Comparison of ENCODE assay signal across 1 cellular context in the genomic region with DNA sequence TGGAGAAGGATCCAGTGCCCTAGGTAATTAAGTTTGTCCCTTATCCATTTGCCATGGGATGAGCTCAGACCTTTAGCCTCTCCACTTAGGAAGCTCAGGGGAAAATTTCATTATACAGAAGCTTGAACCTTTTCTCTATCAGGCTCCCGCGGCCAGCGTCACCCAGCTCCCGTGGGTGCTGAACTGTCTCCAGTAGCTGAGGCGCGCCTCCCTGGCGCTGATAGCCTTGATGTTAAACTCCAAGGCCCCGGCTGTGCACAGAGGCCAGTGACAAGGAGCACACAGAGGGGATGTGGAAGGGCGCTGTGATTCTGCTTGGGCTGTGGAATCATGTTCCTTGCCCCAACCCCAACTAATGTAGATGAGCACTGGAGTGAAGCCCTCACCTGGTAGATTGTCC.
TF ChIP-seq lines count a peak whose summit lies in the region.

No MANE protein-coding gene starts in this region.

TF ChIP-seq in IMR-90, 13 proteins besides CTCF, POLR2A, EP300 and RAD21:
- TF ChIP-seq, protein P1, sequence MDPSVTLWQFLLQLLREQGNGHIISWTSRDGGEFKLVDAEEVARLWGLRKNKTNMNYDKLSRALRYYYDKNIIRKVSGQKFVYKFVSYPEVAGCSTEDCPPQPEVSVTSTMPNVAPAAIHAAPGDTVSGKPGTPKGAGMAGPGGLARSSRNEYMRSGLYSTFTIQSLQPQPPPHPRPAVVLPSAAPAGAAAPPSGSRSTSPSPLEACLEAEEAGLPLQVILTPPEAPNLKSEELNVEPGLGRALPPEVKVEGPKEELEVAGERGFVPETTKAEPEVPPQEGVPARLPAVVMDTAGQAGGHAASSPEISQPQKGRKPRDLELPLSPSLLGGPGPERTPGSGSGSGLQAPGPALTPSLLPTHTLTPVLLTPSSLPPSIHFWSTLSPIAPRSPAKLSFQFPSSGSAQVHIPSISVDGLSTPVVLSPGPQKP (IDR thresholded peaks at IDR 0.05; ENCODE audit: borderline replicate concordance, low read depth, low read length), result no peak
- no peak for TF ChIP-seq NFE2L2 (IDR thresholded peaks at IDR 0.05; ENCODE audit: low read depth, low read length)
- no peak for TF ChIP-seq MAZ (IDR thresholded peaks at IDR 0.05; ENCODE audit: borderline replicate concordance, low read depth, low read length)
- TF ChIP-seq CEBPB (IDR thresholded peaks at IDR 0.05; ENCODE audit: low read depth, low read length), result no peak
- no peak for TF ChIP-seq RFX5 (IDR thresholded peaks at IDR 0.05; ENCODE audit: low read depth, low read length)
- no peak for TF ChIP-seq RCOR1 (IDR thresholded peaks at IDR 0.05; ENCODE audit: insufficient replicate concordance, low read length)
- TF ChIP-seq BHLHE40 (IDR thresholded peaks at IDR 0.05; ENCODE audit: low read depth, low read length), result no peak
- TF ChIP-seq MAFK (IDR thresholded peaks at IDR 0.05; ENCODE audit: low read depth, low read length), result no peak
- TF ChIP-seq CHD1 (IDR thresholded peaks at IDR 0.05; ENCODE audit: low read depth, low read length), result no peak
- no peak for TF ChIP-seq SMC3 (IDR thresholded peaks at IDR 0.05; ENCODE audit: low read depth, low read length)
- TF ChIP-seq FOS (IDR thresholded peaks at IDR 0.05; ENCODE audit: low read depth, low read length), result no peak
- no peak for TF ChIP-seq MXI1 (IDR thresholded peaks at IDR 0.05; ENCODE audit: borderline replicate concordance, low read depth, low read length)
- TF ChIP-seq, protein P2, sequence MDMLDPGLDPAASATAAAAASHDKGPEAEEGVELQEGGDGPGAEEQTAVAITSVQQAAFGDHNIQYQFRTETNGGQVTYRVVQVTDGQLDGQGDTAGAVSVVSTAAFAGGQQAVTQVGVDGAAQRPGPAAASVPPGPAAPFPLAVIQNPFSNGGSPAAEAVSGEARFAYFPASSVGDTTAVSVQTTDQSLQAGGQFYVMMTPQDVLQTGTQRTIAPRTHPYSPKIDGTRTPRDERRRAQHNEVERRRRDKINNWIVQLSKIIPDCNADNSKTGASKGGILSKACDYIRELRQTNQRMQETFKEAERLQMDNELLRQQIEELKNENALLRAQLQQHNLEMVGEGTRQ (IDR thresholded peaks at IDR 0.05; ENCODE audit: low read depth, low read length), result no peak
